1 cellular context compared by ENCODE assay signal in genomic region chr10:123357363-123358075, GRCh38.
TF ChIP-seq lines count a peak whose summit lies in the region.

No MANE protein-coding gene starts in this region.

TF ChIP-seq in GM23338, 12 proteins besides CTCF, POLR2A, EP300 and RAD21 (continued from another document):
- TF ChIP-seq, protein P1, sequence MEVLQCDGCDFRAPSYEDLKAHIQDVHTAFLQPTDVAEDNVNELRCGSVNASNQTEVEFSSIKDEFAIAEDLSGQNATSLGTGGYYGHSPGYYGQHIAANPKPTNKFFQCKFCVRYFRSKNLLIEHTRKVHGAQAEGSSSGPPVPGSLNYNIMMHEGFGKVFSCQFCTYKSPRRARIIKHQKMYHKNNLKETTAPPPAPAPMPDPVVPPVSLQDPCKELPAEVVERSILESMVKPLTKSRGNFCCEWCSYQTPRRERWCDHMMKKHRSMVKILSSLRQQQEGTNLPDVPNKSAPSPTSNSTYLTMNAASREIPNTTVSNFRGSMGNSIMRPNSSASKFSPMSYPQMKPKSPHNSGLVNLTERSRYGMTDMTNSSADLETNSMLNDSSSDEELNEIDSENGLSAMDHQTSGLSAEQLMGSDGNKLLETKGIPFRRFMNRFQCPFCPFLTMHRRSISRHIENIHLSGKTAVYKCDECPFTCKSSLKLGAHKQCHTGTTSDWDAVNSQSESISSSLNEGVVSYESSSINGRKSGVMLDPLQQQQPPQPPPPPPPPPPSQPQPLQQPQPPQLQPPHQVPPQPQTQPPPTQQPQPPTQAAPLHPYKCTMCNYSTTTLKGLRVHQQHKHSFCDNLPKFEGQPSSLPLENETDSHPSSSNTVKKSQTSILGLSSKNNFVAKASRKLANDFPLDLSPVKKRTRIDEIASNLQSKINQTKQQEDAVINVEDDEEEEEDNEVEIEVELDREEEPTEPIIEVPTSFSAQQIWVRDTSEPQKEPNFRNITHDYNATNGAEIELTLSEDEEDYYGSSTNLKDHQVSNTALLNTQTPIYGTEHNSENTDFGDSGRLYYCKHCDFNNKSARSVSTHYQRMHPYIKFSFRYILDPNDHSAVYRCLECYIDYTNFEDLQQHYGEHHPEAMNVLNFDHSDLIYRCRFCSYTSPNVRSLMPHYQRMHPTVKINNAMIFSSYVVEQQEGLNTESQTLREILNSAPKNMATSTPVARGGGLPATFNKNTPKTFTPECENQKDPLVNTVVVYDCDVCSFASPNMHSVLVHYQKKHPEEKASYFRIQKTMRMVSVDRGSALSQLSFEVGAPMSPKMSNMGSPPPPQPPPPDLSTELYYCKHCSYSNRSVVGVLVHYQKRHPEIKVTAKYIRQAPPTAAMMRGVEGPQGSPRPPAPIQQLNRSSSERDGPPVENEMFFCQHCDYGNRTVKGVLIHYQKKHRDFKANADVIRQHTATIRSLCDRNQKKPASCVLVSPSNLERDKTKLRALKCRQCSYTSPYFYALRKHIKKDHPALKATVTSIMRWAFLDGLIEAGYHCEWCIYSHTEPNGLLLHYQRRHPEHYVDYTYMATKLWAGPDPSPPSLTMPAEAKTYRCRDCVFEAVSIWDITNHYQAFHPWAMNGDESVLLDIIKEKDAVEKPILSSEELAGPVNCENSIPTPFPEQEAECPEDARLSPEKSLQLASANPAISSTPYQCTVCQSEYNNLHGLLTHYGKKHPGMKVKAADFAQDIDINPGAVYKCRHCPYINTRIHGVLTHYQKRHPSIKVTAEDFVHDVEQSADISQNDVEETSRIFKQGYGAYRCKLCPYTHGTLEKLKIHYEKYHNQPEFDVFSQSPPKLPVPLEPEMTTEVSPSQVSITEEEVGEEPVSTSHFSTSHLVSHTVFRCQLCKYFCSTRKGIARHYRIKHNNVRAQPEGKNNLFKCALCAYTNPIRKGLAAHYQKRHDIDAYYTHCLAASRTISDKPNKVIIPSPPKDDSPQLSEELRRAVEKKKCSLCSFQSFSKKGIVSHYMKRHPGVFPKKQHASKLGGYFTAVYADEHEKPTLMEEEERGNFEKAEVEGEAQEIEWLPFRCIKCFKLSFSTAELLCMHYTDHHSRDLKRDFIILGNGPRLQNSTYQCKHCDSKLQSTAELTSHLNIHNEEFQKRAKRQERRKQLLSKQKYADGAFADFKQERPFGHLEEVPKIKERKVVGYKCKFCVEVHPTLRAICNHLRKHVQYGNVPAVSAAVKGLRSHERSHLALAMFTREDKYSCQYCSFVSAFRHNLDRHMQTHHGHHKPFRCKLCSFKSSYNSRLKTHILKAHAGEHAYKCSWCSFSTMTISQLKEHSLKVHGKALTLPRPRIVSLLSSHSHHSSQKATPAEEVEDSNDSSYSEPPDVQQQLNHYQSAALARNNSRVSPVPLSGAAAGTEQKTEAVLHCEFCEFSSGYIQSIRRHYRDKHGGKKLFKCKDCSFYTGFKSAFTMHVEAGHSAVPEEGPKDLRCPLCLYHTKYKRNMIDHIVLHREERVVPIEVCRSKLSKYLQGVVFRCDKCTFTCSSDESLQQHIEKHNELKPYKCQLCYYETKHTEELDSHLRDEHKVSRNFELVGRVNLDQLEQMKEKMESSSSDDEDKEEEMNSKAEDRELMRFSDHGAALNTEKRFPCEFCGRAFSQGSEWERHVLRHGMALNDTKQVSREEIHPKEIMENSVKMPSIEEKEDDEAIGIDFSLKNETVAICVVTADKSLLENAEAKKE (CRISPR knock-in tag; IDR thresholded peaks at IDR 0.05) = no peak
- no peak for TF ChIP-seq REST (IDR thresholded peaks at IDR 0.05; ENCODE audit: unreplicated experiment)
- no peak for TF ChIP-seq STAT1 (IDR thresholded peaks at IDR 0.05; ENCODE audit: unreplicated experiment)
- no peak for TF ChIP-seq ZNF114 (CRISPR knock-in tag; IDR thresholded peaks at IDR 0.05)
TF ChIP-seq in GM23338: peak in this region for 0.
